Comparison of ENCODE assay signal across 1 cellular context in genomic region chr6:90502866-90503407, GRCh38.
A peak's percentile ranks its signal among the peaks of the same experiment; 100 is the strongest.
TF ChIP-seq lines count a peak whose summit lies in the region.

No MANE protein-coding gene starts in this region.

TF ChIP-seq in HepG2, 621 proteins besides CTCF, POLR2A, EP300 and RAD21 (continued from another document and continues in another):
- TF ChIP-seq PRDM10 (CRISPR knock-in tag; IDR thresholded peaks at IDR 0.05; ENCODE audit: low read depth) (no peak), RBAK (CRISPR knock-in tag; IDR thresholded peaks at IDR 0.05) (no peak), ZNF343 (CRISPR knock-in tag; IDR thresholded peaks at IDR 0.05) (no peak), SMYD3 (CRISPR knock-in tag; IDR thresholded peaks at IDR 0.05) (peak; percentile 66; the same call in 1 of the 2 replicates), NPAS2 (CRISPR knock-in tag; IDR thresholded peaks at IDR 0.05; ENCODE audit: borderline replicate concordance) (no peak), DPF2 (CRISPR knock-in tag; IDR thresholded peaks at IDR 0.05; ENCODE audit: borderline replicate concordance, low read depth) (peak; percentile 41; the same call in 1 of the 2 replicates), SOX6 (IDR thresholded peaks at IDR 0.05) (no peak), SOX6 (CRISPR knock-in tag; IDR thresholded peaks at IDR 0.05) (peak; percentile 75), ZNF101 (CRISPR knock-in tag; IDR thresholded peaks at IDR 0.05; ENCODE audit: borderline replicate concordance, low read depth) (no peak), PAWR (CRISPR knock-in tag; IDR thresholded peaks at IDR 0.05; ENCODE audit: borderline replicate concordance) (no peak), MEIS1 (CRISPR knock-in tag; IDR thresholded peaks at IDR 0.05; ENCODE audit: borderline replicate concordance) (peak; percentile 79; the same call in 1 of the 2 replicates), GABPA (IDR thresholded peaks at IDR 0.05; ENCODE audit: low read depth, low read length) (no peak), GABPA (CRISPR knock-in tag; IDR thresholded peaks at IDR 0.05; ENCODE audit: low read depth) (peak; percentile 23; the same call in 1 of the 2 replicates), TBL1XR1 (IDR thresholded peaks at IDR 0.05; ENCODE audit: borderline replicate concordance, low read length, partially characterized antibody) (no peak), GATAD2A (CRISPR knock-in tag; IDR thresholded peaks at IDR 0.05) (peak; percentile 81), ZSCAN29 (CRISPR knock-in tag; conservative IDR thresholded peaks at IDR 0.05) (peak; percentile 88), ZBTB34 (CRISPR knock-in tag; IDR thresholded peaks at IDR 0.05) (0 out of 2 replicates have a peak, but pooled peaks have one; percentile 66), SMC3 (IDR thresholded peaks at IDR 0.05; ENCODE audit: low read length) (no peak), MXI1 (IDR thresholded peaks at IDR 0.05; ENCODE audit: borderline replicate concordance, low read depth, low read length) (peak; percentile 30; the same call in 1 of the 3 replicates), ZFP62 (CRISPR knock-in tag; IDR thresholded peaks at IDR 0.05) (no peak), NCOR1 (IDR thresholded peaks at IDR 0.05; ENCODE audit: borderline replicate concordance, low read length) (peak; percentile 22; the same call in 1 of the 2 replicates), HOXA7 (CRISPR knock-in tag; IDR thresholded peaks at IDR 0.05) (no peak), HNF4G (IDR thresholded peaks at IDR 0.05; ENCODE audit: borderline replicate concordance, low read depth, low read length) (peak; percentile 67; the same call in 1 of the 2 replicates), HNF4G (CRISPR knock-in tag; IDR thresholded peaks at IDR 0.05; ENCODE audit: borderline replicate concordance, low read depth) (peak; percentile 43; the same call in 1 of the 2 replicates), FOXP4 (CRISPR knock-in tag; IDR thresholded peaks at IDR 0.05) (peak; percentile 43), ZNF367 (CRISPR knock-in tag; IDR thresholded peaks at IDR 0.05; ENCODE audit: borderline replicate concordance) (no peak), ZNF891 (CRISPR knock-in tag; IDR thresholded peaks at IDR 0.05) (no peak), SP5 (CRISPR knock-in tag; IDR thresholded peaks at IDR 0.05; ENCODE audit: borderline replicate concordance, low read depth) (0 out of 2 replicates have a peak, but pooled peaks have one; percentile 10), LCORL (IDR thresholded peaks at IDR 0.05) (no peak), LCORL (CRISPR knock-in tag; IDR thresholded peaks at IDR 0.05) (0 out of 2 replicates have a peak, but pooled peaks have one; percentile 18), PLSCR1 (CRISPR knock-in tag; IDR thresholded peaks at IDR 0.05; ENCODE audit: borderline replicate concordance) (no peak), ZSCAN21 (CRISPR knock-in tag; IDR thresholded peaks at IDR 0.05; ENCODE audit: borderline replicate concordance) (no peak), MAFK (conservative IDR thresholded peaks at IDR 0.05 in 1 of 2, IDR thresholded peaks at IDR 0.05 in 1 of 2; ENCODE audit: low read length in 2 of 2) (peak; percentile 64 to 86), FOXJ3 (CRISPR knock-in tag; IDR thresholded peaks at IDR 0.05; ENCODE audit: borderline replicate concordance) (peak; percentile 44; the same call in 1 of the 2 replicates), BCL6 (CRISPR knock-in tag; IDR thresholded peaks at IDR 0.05) (0 out of 2 replicates have a peak, but pooled peaks have one; percentile 24), MAFF (IDR thresholded peaks at IDR 0.05; ENCODE audit: low read depth, low read length) (peak; percentile 78), TBP (CRISPR knock-in tag; IDR thresholded peaks at IDR 0.05) (no peak), NR2F6 (IDR thresholded peaks at IDR 0.05) (peak; percentile 30; the same call in 1 of the 2 replicates), NR2F6 (CRISPR knock-in tag; IDR thresholded peaks at IDR 0.05) (peak; percentile 60), ZMYM4 (CRISPR knock-in tag; IDR thresholded peaks at IDR 0.05) (peak; percentile 87), NKX3-1 (CRISPR knock-in tag; IDR thresholded peaks at IDR 0.05) (no peak), GZF1 (CRISPR knock-in tag; IDR thresholded peaks at IDR 0.05) (no peak), ISL2 (CRISPR knock-in tag; IDR thresholded peaks at IDR 0.05) (no peak), HBP1 (CRISPR knock-in tag; IDR thresholded peaks at IDR 0.05; ENCODE audit: low read depth) (0 out of 2 replicates have a peak, but pooled peaks have one; percentile 22)
- TF ChIP-seq, protein P1, sequence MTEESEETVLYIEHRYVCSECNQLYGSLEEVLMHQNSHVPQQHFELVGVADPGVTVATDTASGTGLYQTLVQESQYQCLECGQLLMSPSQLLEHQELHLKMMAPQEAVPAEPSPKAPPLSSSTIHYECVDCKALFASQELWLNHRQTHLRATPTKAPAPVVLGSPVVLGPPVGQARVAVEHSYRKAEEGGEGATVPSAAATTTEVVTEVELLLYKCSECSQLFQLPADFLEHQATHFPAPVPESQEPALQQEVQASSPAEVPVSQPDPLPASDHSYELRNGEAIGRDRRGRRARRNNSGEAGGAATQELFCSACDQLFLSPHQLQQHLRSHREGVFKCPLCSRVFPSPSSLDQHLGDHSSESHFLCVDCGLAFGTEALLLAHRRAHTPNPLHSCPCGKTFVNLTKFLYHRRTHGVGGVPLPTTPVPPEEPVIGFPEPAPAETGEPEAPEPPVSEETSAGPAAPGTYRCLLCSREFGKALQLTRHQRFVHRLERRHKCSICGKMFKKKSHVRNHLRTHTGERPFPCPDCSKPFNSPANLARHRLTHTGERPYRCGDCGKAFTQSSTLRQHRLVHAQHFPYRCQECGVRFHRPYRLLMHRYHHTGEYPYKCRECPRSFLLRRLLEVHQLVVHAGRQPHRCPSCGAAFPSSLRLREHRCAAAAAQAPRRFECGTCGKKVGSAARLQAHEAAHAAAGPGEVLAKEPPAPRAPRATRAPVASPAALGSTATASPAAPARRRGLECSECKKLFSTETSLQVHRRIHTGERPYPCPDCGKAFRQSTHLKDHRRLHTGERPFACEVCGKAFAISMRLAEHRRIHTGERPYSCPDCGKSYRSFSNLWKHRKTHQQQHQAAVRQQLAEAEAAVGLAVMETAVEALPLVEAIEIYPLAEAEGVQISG (CRISPR knock-in tag; IDR thresholded peaks at IDR 0.05), result no peak
- TF ChIP-seq, protein P2, sequence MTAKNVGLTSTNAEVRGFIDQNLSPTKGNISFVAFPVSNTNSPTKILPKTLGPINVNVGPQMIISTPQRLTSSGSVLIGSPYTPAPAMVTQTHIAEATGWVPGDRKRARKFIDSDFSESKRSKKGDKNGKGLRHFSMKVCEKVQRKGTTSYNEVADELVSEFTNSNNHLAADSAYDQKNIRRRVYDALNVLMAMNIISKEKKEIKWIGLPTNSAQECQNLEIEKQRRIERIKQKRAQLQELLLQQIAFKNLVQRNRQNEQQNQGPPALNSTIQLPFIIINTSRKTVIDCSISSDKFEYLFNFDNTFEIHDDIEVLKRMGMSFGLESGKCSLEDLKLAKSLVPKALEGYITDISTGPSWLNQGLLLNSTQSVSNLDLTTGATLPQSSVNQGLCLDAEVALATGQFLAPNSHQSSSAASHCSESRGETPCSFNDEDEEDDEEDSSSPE (CRISPR knock-in tag; IDR thresholded peaks at IDR 0.05), result no peak
- TF ChIP-seq, protein P3, sequence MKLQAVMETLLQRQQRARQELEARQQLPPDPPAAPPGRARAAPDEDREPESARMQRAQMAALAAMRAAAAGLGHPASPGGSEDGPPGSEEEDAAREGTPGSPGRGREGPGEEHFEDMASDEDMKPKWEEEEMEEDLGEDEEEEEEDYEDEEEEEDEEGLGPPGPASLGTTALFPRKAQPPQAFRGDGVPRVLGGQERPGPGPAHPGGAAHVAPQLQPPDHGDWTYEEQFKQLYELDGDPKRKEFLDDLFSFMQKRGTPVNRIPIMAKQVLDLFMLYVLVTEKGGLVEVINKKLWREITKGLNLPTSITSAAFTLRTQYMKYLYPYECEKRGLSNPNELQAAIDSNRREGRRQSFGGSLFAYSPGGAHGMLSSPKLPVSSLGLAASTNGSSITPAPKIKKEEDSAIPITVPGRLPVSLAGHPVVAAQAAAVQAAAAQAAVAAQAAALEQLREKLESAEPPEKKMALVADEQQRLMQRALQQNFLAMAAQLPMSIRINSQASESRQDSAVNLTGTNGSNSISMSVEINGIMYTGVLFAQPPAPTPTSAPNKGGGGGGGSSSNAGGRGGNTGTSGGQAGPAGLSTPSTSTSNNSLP (IDR thresholded peaks at IDR 0.05; ENCODE audit: low read depth, low read length), result peak; percentile 25; the same call in 1 of the 2 replicates
- TF ChIP-seq, protein P4, sequence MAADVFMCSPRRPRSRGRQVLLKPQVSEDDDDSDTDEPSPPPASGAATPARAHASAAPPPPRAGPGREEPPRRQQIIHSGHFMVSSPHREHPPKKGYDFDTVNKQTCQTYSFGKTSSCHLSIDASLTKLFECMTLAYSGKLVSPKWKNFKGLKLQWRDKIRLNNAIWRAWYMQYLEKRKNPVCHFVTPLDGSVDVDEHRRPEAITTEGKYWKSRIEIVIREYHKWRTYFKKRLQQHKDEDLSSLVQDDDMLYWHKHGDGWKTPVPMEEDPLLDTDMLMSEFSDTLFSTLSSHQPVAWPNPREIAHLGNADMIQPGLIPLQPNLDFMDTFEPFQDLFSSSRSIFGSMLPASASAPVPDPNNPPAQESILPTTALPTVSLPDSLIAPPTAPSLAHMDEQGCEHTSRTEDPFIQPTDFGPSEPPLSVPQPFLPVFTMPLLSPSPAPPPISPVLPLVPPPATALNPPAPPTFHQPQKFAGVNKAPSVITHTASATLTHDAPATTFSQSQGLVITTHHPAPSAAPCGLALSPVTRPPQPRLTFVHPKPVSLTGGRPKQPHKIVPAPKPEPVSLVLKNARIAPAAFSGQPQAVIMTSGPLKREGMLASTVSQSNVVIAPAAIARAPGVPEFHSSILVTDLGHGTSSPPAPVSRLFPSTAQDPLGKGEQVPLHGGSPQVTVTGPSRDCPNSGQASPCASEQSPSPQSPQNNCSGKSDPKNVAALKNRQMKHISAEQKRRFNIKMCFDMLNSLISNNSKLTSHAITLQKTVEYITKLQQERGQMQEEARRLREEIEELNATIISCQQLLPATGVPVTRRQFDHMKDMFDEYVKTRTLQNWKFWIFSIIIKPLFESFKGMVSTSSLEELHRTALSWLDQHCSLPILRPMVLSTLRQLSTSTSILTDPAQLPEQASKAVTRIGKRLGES (CRISPR knock-in tag; IDR thresholded peaks at IDR 0.05; ENCODE audit: borderline replicate concordance), result no peak
